ENCODE assay signal across 1 cellular context in the genomic region with DNA sequence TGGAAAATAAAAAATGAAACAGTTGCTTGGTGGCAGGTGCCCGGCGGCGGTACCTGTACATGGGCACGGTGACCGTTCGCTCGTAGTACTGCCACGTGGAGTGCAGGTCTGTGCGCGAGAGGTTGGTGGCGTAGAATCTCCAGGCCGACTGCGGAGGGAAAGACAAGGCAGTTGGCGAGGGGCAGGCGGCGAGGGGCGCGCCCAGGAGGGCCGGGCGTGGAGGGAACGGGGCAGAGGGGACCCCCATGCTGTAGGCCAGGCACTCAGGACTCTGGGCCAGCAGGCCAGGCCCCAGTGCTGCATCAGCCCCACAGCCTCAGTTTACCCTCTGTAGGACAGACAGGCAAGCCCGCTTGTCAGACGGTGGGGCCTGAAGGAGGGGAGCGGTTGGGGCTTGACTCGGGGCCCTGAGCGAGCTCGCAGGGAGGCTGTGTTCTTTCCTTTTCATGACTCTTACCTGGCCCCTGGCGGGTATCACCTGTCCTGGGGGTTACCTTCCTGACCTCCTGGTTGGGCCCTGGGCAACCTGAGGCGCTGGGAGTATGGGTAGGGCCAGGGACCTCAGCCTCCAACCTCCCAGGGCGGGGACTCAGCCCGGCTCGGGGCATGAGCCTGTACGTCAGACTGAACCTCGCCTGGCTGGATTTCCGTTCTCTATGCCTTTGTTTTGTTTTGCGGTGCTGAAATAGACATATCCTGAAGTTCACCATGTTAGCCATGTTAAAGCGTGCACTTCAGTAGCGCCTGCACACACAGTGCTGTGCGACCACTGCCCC.
TF ChIP-seq lines count a peak whose summit lies in the region.

No MANE protein-coding gene starts in this region.

TF ChIP-seq in endothelial cell of umbilical vein, 7 proteins besides CTCF, POLR2A, EP300 and RAD21:
- TF ChIP-seq GATA2 (IDR thresholded peaks at IDR 0.05; ENCODE audit: insufficient read depth, insufficient read length, low read depth, low read length), result no peak
- TF ChIP-seq, protein P1, sequence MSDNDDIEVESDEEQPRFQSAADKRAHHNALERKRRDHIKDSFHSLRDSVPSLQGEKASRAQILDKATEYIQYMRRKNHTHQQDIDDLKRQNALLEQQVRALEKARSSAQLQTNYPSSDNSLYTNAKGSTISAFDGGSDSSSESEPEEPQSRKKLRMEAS (IDR thresholded peaks at IDR 0.05; ENCODE audit: insufficient read depth, insufficient read length), result no peak
- no peak for TF ChIP-seq MYC (IDR thresholded peaks at IDR 0.05; ENCODE audit: low read depth, low read length)
- no peak for TF ChIP-seq JUN (IDR thresholded peaks at IDR 0.05; ENCODE audit: borderline replicate concordance, insufficient read depth, insufficient read length, low read depth)
- TF ChIP-seq POLR2AphosphoS5 (IDR thresholded peaks at IDR 0.05; ENCODE audit: insufficient read depth, low read depth, low read length), result no peak
- no peak for TF ChIP-seq EZH2 (IDR thresholded peaks at IDR 0.05; ENCODE audit: borderline replicate concordance, low read depth, low read length, severe bottlenecking)
- no peak for TF ChIP-seq FOS (IDR thresholded peaks at IDR 0.05; ENCODE audit: borderline replicate concordance, insufficient read depth, low read length)
